Comparison of ENCODE assay signal across 1 cellular context in genomic region chr15:29883126-29883525, GRCh38.
TF ChIP-seq lines count a peak whose summit lies in the region.

No MANE protein-coding gene starts in this region.

TF ChIP-seq in GM23338, 12 proteins besides CTCF, POLR2A, EP300 and RAD21 (continued from another document):
- TF ChIP-seq REST (IDR thresholded peaks at IDR 0.05; ENCODE audit: unreplicated experiment) (no peak), ETS1 (IDR thresholded peaks at IDR 0.05) (no peak), STAT1 (IDR thresholded peaks at IDR 0.05; ENCODE audit: unreplicated experiment) (no peak), NANOG (IDR thresholded peaks at IDR 0.05; ENCODE audit: borderline replicate concordance) (no peak), POLR2AphosphoS5 (IDR thresholded peaks at IDR 0.05; ENCODE audit: low read depth) (no peak), ZNF331 (CRISPR knock-in tag; IDR thresholded peaks at IDR 0.05; ENCODE audit: low read depth) (no peak)
